14 cellular contexts compared by ENCODE assay signal in genomic region chr7:18426564-18427226, GRCh38.
DNase-seq lines count a peak whose midpoint lies in the region; ATAC-seq, FAIRE-seq and TF ChIP-seq lines count a peak whose summit lies in the region.
"Had no signal": no experiment of that assay in that cellular context is flagged by ENCODE, and none has a peak within 500 bp of the region (broad histone marks: within the 10 kb centered on the region; RNA-seq: fewer than 3 reads in every experiment).

No MANE protein-coding gene starts in this region.

- peak; percentile 7 for FAIRE-seq in RCC 7860 (lab: Jason Lieb, UNC)

- no peak overlapping the region for H3K14ac ChIP-seq in trophoblast cell (ENCODE audit: low read length)

- no peak for TF ChIP-seq CTCF in fibroblast of lung (conservative IDR thresholded peaks at IDR 0.05 in 1 of 2, IDR thresholded peaks at IDR 0.05 in 1 of 2; ENCODE audit: low read depth in 1 of 2, low read length in 2 of 2)

- no peak overlapping the region for H4K8ac ChIP-seq in trophoblast cell (ENCODE audit: low read depth, low read length)

- no CpG with 5 or more reads among the region's 1 CpG for WGBS in trophoblast cell (ENCODE audit: extremely low coverage, insufficient coverage, insufficient read length)

- no peak overlapping the region for H3K27ac ChIP-seq in fibroblast of lung (ENCODE audit: insufficient read depth, low read length)
- H3K27ac ChIP-seq in trophoblast cell (ENCODE audit: low read depth, low read length): no peak overlapping the region
- H3K27ac ChIP-seq: SJCRH30 had no signal

- no peak for ATAC-seq in HG03280 (IDR thresholded peaks at IDR 0.05; ENCODE audit: unreplicated experiment)
- ATAC-seq: WTC11 had no signal

- H3K9me3 ChIP-seq in fibroblast of lung (ENCODE audit: control insufficient read depth, insufficient read depth, low read depth, low read length): no peaks in the 10 kb centered on the region
- H3K9me3 ChIP-seq in trophoblast cell (ENCODE audit: insufficient read depth, low read depth, low read length): no peaks in the 10 kb centered on the region
- H3K9me3 ChIP-seq: SJCRH30 had no signal

- H3K4me3 ChIP-seq in fibroblast of lung (replicated peaks in 1 of 4; ENCODE audit: control extremely low read depth in 1 of 4, insufficient read depth in 1 of 4, low read depth in 3 of 4, low read length in 4 of 4): no peak overlapping the region
- H3K4me3 ChIP-seq in trophoblast cell (ENCODE audit: low read depth, low read length): no peak overlapping the region
- H3K4me3 ChIP-seq: SJCRH30 had no signal

- H4K91ac ChIP-seq in trophoblast cell (ENCODE audit: low read depth, low read length): no peak overlapping the region

- no peak overlapping the region for H3K4me2 ChIP-seq in fibroblast of lung (ENCODE audit: extremely low read depth, insufficient read depth, low read length)
- H3K4me2 ChIP-seq in trophoblast cell (ENCODE audit: low read length): no peak overlapping the region

- no peaks in the 10 kb centered on the region for H3K27me3 ChIP-seq in fibroblast of lung (ENCODE audit: control insufficient read depth, insufficient read depth, low read length)
- no peaks in the 10 kb centered on the region for H3K27me3 ChIP-seq in trophoblast cell (ENCODE audit: insufficient read depth, low read length)
- H3K27me3 ChIP-seq: SJCRH30 had no signal

- peaks cover 3% of the 10 kb centered on the region for H3K4me1 ChIP-seq in fibroblast of lung (ENCODE audit: control insufficient read depth, extremely low read depth, insufficient read depth, low read length)
- no peaks in the 10 kb centered on the region for H3K4me1 ChIP-seq in trophoblast cell (ENCODE audit: control insufficient read depth in 1 of 2, insufficient read depth in 2 of 2, low read length in 2 of 2)

- no peak overlapping the region for H2BK5ac ChIP-seq in trophoblast cell (ENCODE audit: low read depth, low read length, poor library complexity)

- H3K9ac ChIP-seq in fibroblast of lung (ENCODE audit: insufficient read depth, low read length) (no peak overlapping the region), trophoblast cell (ENCODE audit: low read length) (no peak overlapping the region)

- H2AK5ac ChIP-seq in trophoblast cell (ENCODE audit: low read length): no peak overlapping the region

- H3K79me2 ChIP-seq in fibroblast of lung (ENCODE audit: control insufficient read depth, insufficient read depth, low read length) (no peaks in the 10 kb centered on the region), trophoblast cell (ENCODE audit: control insufficient read depth, insufficient read depth, low read length, poor library complexity) (no peaks in the 10 kb centered on the region)

- H4K12ac ChIP-seq in trophoblast cell (ENCODE audit: low read depth, low read length): no peak overlapping the region

- H4K20me1 ChIP-seq in fibroblast of lung (ENCODE audit: control insufficient read depth, extremely low read depth, insufficient read depth, low read length): no peaks in the 10 kb centered on the region

- peaks cover 3% of the 10 kb centered on the region for H3K79me1 ChIP-seq in trophoblast cell (ENCODE audit: low read length)

- DNase-seq in GM04503 (ENCODE audit: low read depth) (peak; percentile 85), RCC 7860 (ENCODE audit: low spot score) (no peak), fibroblast of lung (ENCODE audit: low read depth in 2 of 2) (peak; percentile 22 to 52), trophoblast cell (no peak), AG08396 (ENCODE audit: low spot score) (no peak), NCI-H2196 treated with DMSO at 0.1 percent for 48 hours (lab: John Stamatoyannopoulos, UW; ENCODE audit: unreplicated experiment) (no peak), LoVo (ENCODE audit: low spot score) (no peak)
- DNase-seq: anterior cingulate cortex; CD4-positive, alpha-beta T cell; effector CD4-positive, alpha-beta T cell; NCI-H1105 had no signal

- H2BK120ac ChIP-seq in trophoblast cell (ENCODE audit: insufficient read depth, low read length, poor library complexity): peak overlapping the region; percentile 51

- H2BK12ac ChIP-seq in trophoblast cell (ENCODE audit: low read length): no peak overlapping the region

- no peaks in the 10 kb centered on the region for H3K36me3 ChIP-seq in fibroblast of lung (ENCODE audit: control insufficient read depth, insufficient read depth, low read length)
- no peaks in the 10 kb centered on the region for H3K36me3 ChIP-seq in trophoblast cell (ENCODE audit: control insufficient read depth in 1 of 2, insufficient read depth in 2 of 2, low read length in 2 of 2)
- H3K36me3 ChIP-seq: SJCRH30 had no signal

- no peak overlapping the region for H3K18ac ChIP-seq in trophoblast cell (ENCODE audit: low read length)

- no peak overlapping the region for H2AFZ ChIP-seq in fibroblast of lung (ENCODE audit: low read length)
- no peak overlapping the region for H2AFZ ChIP-seq in trophoblast cell (ENCODE audit: insufficient read depth, low read length, poor library complexity)

- H3K23ac ChIP-seq in trophoblast cell (ENCODE audit: low read length): no peak overlapping the region

- H3K4ac ChIP-seq in trophoblast cell (ENCODE audit: low read depth, low read length): no peak overlapping the region

Comparison
In these comparisons a context has a peak if more than half of its experiments do, and no peak if none do; other contexts are left out.
1. DNase-seq: peak in GM04503 (single experiment) and fibroblast of lung (2 of 2); none in RCC 7860 (single experiment), trophoblast cell (0 of 2), AG08396 (single experiment), NCI-H2196 treated with DMSO at 0.1 percent for 48 hours (single experiment) and LoVo (single experiment).